8 cellular contexts compared by ENCODE assay signal in genomic region chr12:4268549-4269181, GRCh38.
A peak's percentile ranks its signal among the peaks of the same experiment; 100 is the strongest.
DNase-seq lines count a peak whose midpoint lies in the region; ATAC-seq and TF ChIP-seq lines count a peak whose summit lies in the region.

No MANE protein-coding gene starts in this region.

- no peak for ATAC-seq in HG03095 (IDR thresholded peaks at IDR 0.05; ENCODE audit: unreplicated experiment)

- peak; percentile 24 for DNase-seq in NCI-H748 (lab: John Stamatoyannopoulos, UW; ENCODE audit: unreplicated experiment)
- DNase-seq in NCI-H748 treated with DMSO at 0.1 percent for 48 hours (lab: John Stamatoyannopoulos, UW): no peak
- peak; percentile 70 for DNase-seq in activated CD8-positive, alpha-beta memory T cell treated with anti-CD3 and anti-CD28 coated beads, Interleukin-2, amount 50 U/mL, for 48 hours
- no peak for DNase-seq in fibroblast of pulmonary artery (ENCODE audit: low read depth)
- DNase-seq in retinal pigment epithelial cell (ENCODE audit: low read depth): no peak
- DNase-seq in SIG-M5 treated with dmso at 0.1 percent for 504 hours (lab: John Stamatoyannopoulos, UW; ENCODE audit: unreplicated experiment): no peak
- DNase-seq in NOMO-1 treated with DMSO at 0.1 percent for 48 hours (lab: John Stamatoyannopoulos, UW; ENCODE audit: unreplicated experiment): no peak

- TF ChIP-seq CTCF in fibroblast of pulmonary artery (IDR thresholded peaks at IDR 0.05; ENCODE audit: low read length, missing control alignments): no peak
- TF ChIP-seq CTCF in retinal pigment epithelial cell (conservative IDR thresholded peaks at IDR 0.05; ENCODE audit: low read depth, low read length): no peak

- H3K4me3 ChIP-seq in fibroblast of pulmonary artery (replicated peaks; ENCODE audit: low read depth, low read length) (peak overlapping the region; percentile 52), retinal pigment epithelial cell (ENCODE audit: low read length) (peak overlapping the region; percentile 45)

Comparison
In these comparisons a context has a peak if more than half of its experiments do, and no peak if none do; other contexts are left out.
1. DNase-seq: peak in NCI-H748 (single experiment) and activated CD8-positive, alpha-beta memory T cell treated with anti-CD3 and anti-CD28 coated beads, Interleukin-2, amount 50 U/mL, for 48 hours (single experiment); none in NCI-H748 treated with DMSO at 0.1 percent for 48 hours (single experiment), fibroblast of pulmonary artery (single experiment), retinal pigment epithelial cell (single experiment), SIG-M5 treated with dmso at 0.1 percent for 504 hours (single experiment) and NOMO-1 treated with DMSO at 0.1 percent for 48 hours (single experiment).